Comparison of ENCODE assay signal across 15 cellular contexts in the genomic region with DNA sequence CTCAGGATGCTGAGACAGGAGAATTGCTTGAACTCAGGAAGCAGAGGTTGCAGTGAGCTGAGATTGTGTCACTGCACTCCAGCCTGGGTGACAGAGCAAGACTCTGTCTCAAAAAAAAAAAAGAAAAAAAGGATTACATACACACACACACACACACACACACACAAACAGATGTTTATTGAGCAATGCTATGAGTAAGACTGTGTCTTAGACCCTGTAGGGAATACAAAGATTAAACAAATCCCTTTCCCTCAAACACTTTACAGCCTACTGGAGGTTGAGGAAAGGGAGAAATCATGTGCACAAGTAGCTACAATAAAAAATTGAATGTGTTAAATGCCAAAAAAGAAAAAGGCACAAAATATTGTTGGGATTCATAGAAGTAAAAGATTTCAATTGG. TPM values are rescaled to one million over a fixed set of nuclear protein-coding genes. Genes with fewer than 3 reads are reported as not detected.
DNase-seq lines count a peak whose midpoint lies in the region; ATAC-seq, FAIRE-seq and TF ChIP-seq lines count a peak whose summit lies in the region.
"Had no signal": no experiment of that assay in that cellular context is flagged by ENCODE, and none has a peak within 500 bp of the region (broad histone marks: within the 10 kb centered on the region; RNA-seq: fewer than 3 reads in every experiment).

No MANE protein-coding gene starts in this region.

- FAIRE-seq in bronchial epithelial cell (lab: Jason Lieb, UNC): no peak
- FAIRE-seq: K562 had no signal

- no peak overlapping the region for H3K4me3 ChIP-seq in bronchial epithelial cell (ENCODE audit: low read depth, low read length)
- H3K4me3 ChIP-seq: K562, spleen had no signal

- TF ChIP-seq CTCF in bronchial epithelial cell (IDR thresholded peaks at IDR 0.05; ENCODE audit: insufficient read depth, low read length, severe bottlenecking): no peak

- peaks cover 3% of the 10 kb centered on the region for H3K36me3 ChIP-seq in bronchial epithelial cell (ENCODE audit: control insufficient read depth, insufficient read depth, low read length)

- no peaks in the 10 kb centered on the region for H3K27me3 ChIP-seq in bronchial epithelial cell (ENCODE audit: control insufficient read depth, insufficient read depth, low read length)
- H3K27me3 ChIP-seq: spleen had no signal

- peak; percentile 73 for DNase-seq in ELR (ENCODE audit: low read depth)
- DNase-seq in LHCN-M2 (ENCODE audit: low read depth): peak; percentile 86
- DNase-seq in bronchial epithelial cell (ENCODE audit: low read depth): peak; percentile 75
- DNase-seq in myocyte (ENCODE audit: low read depth): peak; percentile 41
- no peak for DNase-seq in cerebellar nuclear complex (lab: John Stamatoyannopoulos, UW)
- DNase-seq: activated CD4-positive, alpha-beta memory T cell treated with anti-CD3 and anti-CD28 coated beads, Interleukin-2, amount 10 ng/mL, durations not matched to agents 7 days and 5 days; caudate nucleus; COR-L47; NCI-H187; NCI-H748 treated with DMSO at 0.1 percent for 48 hours; SIG-M5; spleen had no signal

- no peak for ATAC-seq in HG03039 (IDR thresholded peaks at IDR 0.05; ENCODE audit: unreplicated experiment)
- ATAC-seq in GM21447 (IDR thresholded peaks at IDR 0.05; ENCODE audit: unreplicated experiment): no peak
- ATAC-seq: K562 had no signal

RNA-seq across cellular contexts. Expression of a gene that starts 58.1 kb away (rescaled TPM):
- 9.6 and 18.7 TPM in 2 replicates for total RNA-seq in LHCN-M2 (2014; rRNA removed)
- 4.5 TPM for polyA plus RNA-seq in LHCN-M2 (2012)
- total RNA-seq in bronchial epithelial cell: 4.7 and 5.1 TPM in 2 replicates
- 15.2 and 16.4 TPM in 2 replicates for total RNA-seq in myocyte
- polyA plus RNA-seq in myocyte (2012): 6.2 TPM

RNA-seq across cellular contexts. Expression of a gene that starts 58.2 kb away (rescaled TPM):
- total RNA-seq in LHCN-M2 (2014; rRNA removed) (16.3 and 20.8 TPM in 2 replicates), bronchial epithelial cell (4.5 and 4.7 TPM in 2 replicates), myocyte (13.0 and 14.5 TPM in 2 replicates)
- 4.4 TPM for polyA plus RNA-seq in LHCN-M2 (2012)
- polyA plus RNA-seq in myocyte (2012): 4.3 TPM

Comparison
In these comparisons a context has a peak if more than half of its experiments do, and no peak if none do; other contexts are left out.
1. DNase-seq: peak in ELR (single experiment), LHCN-M2 (single experiment), bronchial epithelial cell (single experiment) and myocyte (single experiment); none in cerebellar nuclear complex (0 of 2).